Comparison of ENCODE assay signal across 8 cellular contexts in the genomic region with DNA sequence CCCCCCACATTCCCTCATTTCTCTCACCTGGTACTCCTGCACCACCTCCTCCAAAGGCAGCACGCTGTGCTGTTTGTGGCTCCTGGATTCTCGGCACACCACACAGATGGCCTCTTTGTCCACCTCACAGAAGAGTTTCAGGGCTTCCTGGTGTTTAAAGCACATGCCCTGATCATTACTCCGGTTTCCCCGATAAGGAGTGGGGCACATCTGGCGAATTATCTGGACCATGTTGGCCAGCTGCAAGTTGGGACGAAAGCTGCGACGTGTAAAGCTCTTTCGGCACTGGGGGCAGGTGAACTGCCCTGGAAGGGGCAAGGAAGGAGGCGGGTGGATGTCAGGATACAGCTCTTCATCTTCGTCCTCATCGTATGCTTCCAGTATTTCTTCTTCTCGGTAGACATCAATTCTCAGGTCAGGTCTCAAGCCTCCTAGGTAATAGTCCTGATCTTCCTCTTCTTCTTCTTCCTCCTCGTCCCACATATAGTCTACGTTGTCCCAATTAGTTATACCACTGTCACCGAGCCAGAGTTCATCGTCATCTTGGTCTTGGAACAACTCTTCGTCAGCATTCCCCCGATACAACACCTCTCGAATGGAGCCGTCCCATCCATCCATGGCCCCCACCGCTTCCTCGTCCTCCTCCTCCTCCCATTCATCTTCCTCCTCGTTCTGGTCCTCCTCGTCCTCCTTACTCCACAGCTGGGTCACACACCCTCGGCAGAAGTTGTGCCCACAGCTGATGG. TPM values are rescaled to one million over a fixed set of nuclear protein-coding genes. Genes with fewer than 3 reads are reported as not detected.
DNase-seq lines count a peak whose midpoint lies in the region; ATAC-seq and TF ChIP-seq lines count a peak whose summit lies in the region.
"Had no signal": no experiment of that assay in that cellular context is flagged by ENCODE, and none has a peak within 500 bp of the region (broad histone marks: within the 10 kb centered on the region; RNA-seq: fewer than 3 reads in every experiment).

No MANE protein-coding gene starts in this region.

- H3K27me3 Mint-ChIP-seq in activated CD8-positive, alpha-beta T cell treated with anti-CD3 and anti-CD28 coated beads, Interleukin-2, amount 10 ng/mL, durations not matched to agents 7 days and 5 days (ENCODE audit: low read depth) = no peaks in the 10 kb centered on the region

- peak overlapping the region; percentile 92 for H3K4me3 ChIP-seq in HFF-Myc (replicated peaks; ENCODE audit: low read depth, low read length)
- H3K4me3 ChIP-seq in iPS-18c (ENCODE audit: insufficient read depth, low read depth, low read length) = peak overlapping the region; percentile 99
- peak overlapping the region; percentile 77 to 99 for H3K4me3 ChIP-seq in stomach smooth muscle (ENCODE audit: low read length in 2 of 2)

- DNase-seq in HFF-Myc (ENCODE audit: extremely low read depth, low read depth) (no peak), activated gamma-delta T cell (lab: John Stamatoyannopoulos, UW) (no peak), NCI-H1417 (lab: John Stamatoyannopoulos, UW) (no peak)
- DNase-seq in activated CD8-positive, alpha-beta T cell treated with anti-CD3 and anti-CD28 coated beads, Interleukin-2, amount 10 ng/mL, durations not matched to agents 7 days and 5 days = no peak
- DNase-seq: NCI-H524 treated with DMSO at 0.1 percent for 48 hours had no signal

- H3K9ac ChIP-seq in stomach smooth muscle (ENCODE audit: low read length in 2 of 2) = peak overlapping the region; percentile 98 to 99

- CTCF ChIA-PET in activated CD8-positive, alpha-beta T cell treated with anti-CD3 and anti-CD28 coated beads, Interleukin-2, amount 10 ng/mL, durations not matched to agents 7 days and 5 days (lab: Charles Lee) = interaction anchor here (0.6 to 2.6 kb wide), 6 partner anchors 10 to 75 kb away, joined by 3 to 16 read pairs (median 6); a partner anchor contains a TSS

- H3K9me3 ChIP-seq in iPS-18c (ENCODE audit: control insufficient read depth, insufficient read depth, low read length) = peaks cover 6% of the 10 kb centered on the region
- no peaks in the 10 kb centered on the region for H3K9me3 ChIP-seq in stomach smooth muscle (ENCODE audit: control insufficient read depth in 2 of 2, low read length in 2 of 2)

- POLR2A ChIA-PET in activated CD8-positive, alpha-beta T cell treated with anti-CD3 and anti-CD28 coated beads, Interleukin-2, amount 10 ng/mL, durations not matched to agents 7 days and 5 days (lab: Charles Lee) = interaction anchor here (0.8 to 5.0 kb wide), 15 partner anchors 9 to 450 kb away, joined by 3 to 86 read pairs (median 12); a partner anchor contains a TSS

- H3K36me3 Mint-ChIP-seq in activated CD8-positive, alpha-beta T cell treated with anti-CD3 and anti-CD28 coated beads, Interleukin-2, amount 10 ng/mL, durations not matched to agents 7 days and 5 days (ENCODE audit: low read depth) = peaks cover 47% of the 10 kb centered on the region

- TF ChIP-seq CTCF in HFF-Myc (IDR thresholded peaks at IDR 0.05; ENCODE audit: low read depth, low read length, missing control alignments) = no peak

- peak overlapping the region; percentile 93 for H3K4me3 Mint-ChIP-seq in activated CD8-positive, alpha-beta T cell treated with anti-CD3 and anti-CD28 coated beads, Interleukin-2, amount 10 ng/mL, durations not matched to agents 7 days and 5 days

- H3K4me1 ChIP-seq in stomach smooth muscle (ENCODE audit: control insufficient read depth, insufficient read depth, low read length) = peaks cover 38% of the 10 kb centered on the region

- H3K4me1 Mint-ChIP-seq in activated CD8-positive, alpha-beta T cell treated with anti-CD3 and anti-CD28 coated beads, Interleukin-2, amount 10 ng/mL, durations not matched to agents 7 days and 5 days (ENCODE audit: low read depth) = peaks cover 40% of the 10 kb centered on the region

- no peak for ATAC-seq in activated CD8-positive, alpha-beta T cell treated with anti-CD3 and anti-CD28 coated beads, Interleukin-2, amount 10 ng/mL, durations not matched to agents 7 days and 5 days
- ATAC-seq in HG03439 (IDR thresholded peaks at IDR 0.05; ENCODE audit: unreplicated experiment) = no peak

- H3K36me3 ChIP-seq in stomach smooth muscle (ENCODE audit: control insufficient read depth in 2 of 2, insufficient read depth in 2 of 2, low read length in 2 of 2) = peaks cover 4 to 11% of the 10 kb centered on the region in 2 donors

- peak overlapping the region; percentile 98 for H3K27ac ChIP-seq in stomach smooth muscle (ENCODE audit: low read length)

- no peaks in the 10 kb centered on the region for H3K9me3 Mint-ChIP-seq in activated CD8-positive, alpha-beta T cell treated with anti-CD3 and anti-CD28 coated beads, Interleukin-2, amount 10 ng/mL, durations not matched to agents 7 days and 5 days (ENCODE audit: insufficient read depth)

- H3K27ac Mint-ChIP-seq in activated CD8-positive, alpha-beta T cell treated with anti-CD3 and anti-CD28 coated beads, Interleukin-2, amount 10 ng/mL, durations not matched to agents 7 days and 5 days = peak overlapping the region; percentile 96

- H3K27me3 ChIP-seq in stomach smooth muscle (ENCODE audit: control insufficient read depth in 1 of 2, insufficient read depth in 2 of 2, low read length in 2 of 2) = no peaks in the 10 kb centered on the region

RNA-seq across cellular contexts. Expression of a gene that starts 0.8 kb away (rescaled TPM):
- total RNA-seq in activated CD8-positive, alpha-beta T cell treated with anti-CD3 and anti-CD28 coated beads, Interleukin-2, amount 10 ng/mL, durations not matched to agents 7 days and 5 days = 10 to 100 TPM; 22.4 to 23.2 TPM

RNA-seq across cellular contexts. Expression of a gene that starts 16.4 kb away (rescaled TPM):
- total RNA-seq in activated CD8-positive, alpha-beta T cell treated with anti-CD3 and anti-CD28 coated beads, Interleukin-2, amount 10 ng/mL, durations not matched to agents 7 days and 5 days = 1,000 to 10,000 TPM; 1,796 to 1,942 TPM

RNA-seq across cellular contexts. Expression of a gene that starts 37.1 kb away (rescaled TPM):
- total RNA-seq in activated CD8-positive, alpha-beta T cell treated with anti-CD3 and anti-CD28 coated beads, Interleukin-2, amount 10 ng/mL, durations not matched to agents 7 days and 5 days = 10 to 100 TPM; 40.0 to 44.7 TPM

RNA-seq across cellular contexts. Expression of a gene that starts 55.2 kb away (rescaled TPM):
- total RNA-seq in activated CD8-positive, alpha-beta T cell treated with anti-CD3 and anti-CD28 coated beads, Interleukin-2, amount 10 ng/mL, durations not matched to agents 7 days and 5 days = 1 to 10 TPM; 1.1 to 1.5 TPM
